1 cellular context compared by ENCODE assay signal in the genomic region with DNA sequence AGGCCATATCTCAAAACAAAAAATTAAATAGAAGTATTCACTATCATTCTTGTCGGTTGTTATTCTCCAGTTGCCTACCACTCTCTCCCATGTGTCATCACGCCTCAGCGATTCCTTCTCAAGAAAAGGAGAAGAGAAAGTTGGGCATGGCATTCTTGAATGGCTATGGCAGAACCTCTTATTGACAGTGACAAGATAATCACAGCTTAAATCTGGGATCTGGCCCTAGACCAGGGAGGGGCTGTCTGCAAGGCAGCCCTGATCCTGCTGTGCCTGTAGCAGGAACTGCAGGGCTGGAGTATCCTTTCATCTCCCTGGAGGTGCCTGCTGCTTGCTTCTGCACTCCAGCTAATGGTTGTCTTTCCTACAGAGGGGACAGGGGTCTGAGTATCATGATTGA.
TF ChIP-seq lines count a peak whose summit lies in the region.

No MANE protein-coding gene starts in this region.

TF ChIP-seq in A549, 52 proteins besides CTCF, POLR2A, EP300 and RAD21 (continued from another document):
- TF ChIP-seq, protein P1, sequence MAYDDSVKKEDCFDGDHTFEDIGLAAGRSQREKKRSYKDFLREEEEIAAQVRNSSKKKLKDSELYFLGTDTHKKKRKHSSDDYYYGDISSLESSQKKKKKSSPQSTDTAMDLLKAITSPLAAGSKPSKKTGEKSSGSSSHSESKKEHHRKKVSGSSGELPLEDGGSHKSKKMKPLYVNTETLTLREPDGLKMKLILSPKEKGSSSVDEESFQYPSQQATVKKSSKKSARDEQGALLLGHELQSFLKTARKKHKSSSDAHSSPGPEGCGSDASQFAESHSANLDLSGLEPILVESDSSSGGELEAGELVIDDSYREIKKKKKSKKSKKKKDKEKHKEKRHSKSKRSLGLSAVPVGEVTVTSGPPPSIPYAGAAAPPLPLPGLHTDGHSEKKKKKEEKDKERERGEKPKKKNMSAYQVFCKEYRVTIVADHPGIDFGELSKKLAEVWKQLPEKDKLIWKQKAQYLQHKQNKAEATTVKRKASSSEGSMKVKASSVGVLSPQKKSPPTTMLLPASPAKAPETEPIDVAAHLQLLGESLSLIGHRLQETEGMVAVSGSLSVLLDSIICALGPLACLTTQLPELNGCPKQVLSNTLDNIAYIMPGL (CRISPR knock-in tag; IDR thresholded peaks at IDR 0.05; ENCODE audit: borderline replicate concordance) = no peak
- TF ChIP-seq, protein P2, sequence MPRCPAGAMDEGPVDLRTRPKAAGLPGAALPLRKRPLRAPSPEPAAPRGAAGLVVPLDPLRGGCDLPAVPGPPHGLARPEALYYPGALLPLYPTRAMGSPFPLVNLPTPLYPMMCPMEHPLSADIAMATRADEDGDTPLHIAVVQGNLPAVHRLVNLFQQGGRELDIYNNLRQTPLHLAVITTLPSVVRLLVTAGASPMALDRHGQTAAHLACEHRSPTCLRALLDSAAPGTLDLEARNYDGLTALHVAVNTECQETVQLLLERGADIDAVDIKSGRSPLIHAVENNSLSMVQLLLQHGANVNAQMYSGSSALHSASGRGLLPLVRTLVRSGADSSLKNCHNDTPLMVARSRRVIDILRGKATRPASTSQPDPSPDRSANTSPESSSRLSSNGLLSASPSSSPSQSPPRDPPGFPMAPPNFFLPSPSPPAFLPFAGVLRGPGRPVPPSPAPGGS (IDR thresholded peaks at IDR 0.05) = no peak
TF ChIP-seq in A549: peak in this region for 0.
